In genomic region chr9:22117511-22118388, GRCh38 we compare ENCODE assay signal across 13 cellular contexts.
DNase-seq lines count a peak whose midpoint lies in the region; ATAC-seq and TF ChIP-seq lines count a peak whose summit lies in the region.
"Had no signal": no experiment of that assay in that cellular context is flagged by ENCODE, and none has a peak within 500 bp of the region (broad histone marks: within the 10 kb centered on the region; RNA-seq: fewer than 3 reads in every experiment).

No MANE protein-coding gene starts in this region.

- H3K4me1 ChIP-seq in HUES6 (ENCODE audit: control insufficient read depth, insufficient read depth, low read length) (peaks cover 20% of the 10 kb centered on the region), prostate gland (replicated peaks) (no peaks in the 10 kb centered on the region), thyroid gland (no peaks in the 10 kb centered on the region)

- TF ChIP-seq POLR2A in prostate gland (IDR thresholded peaks at IDR 0.05) (no peak), thyroid gland (IDR thresholded peaks at IDR 0.05) (no peak)

- H3K9me3 ChIP-seq in HUES6 (ENCODE audit: control insufficient read depth, insufficient read depth, low read depth, low read length) (no peaks in the 10 kb centered on the region; the same call in 1 of the 2 replicates), prostate gland (no peaks in the 10 kb centered on the region), thyroid gland (no peaks in the 10 kb centered on the region)

- H3K9ac ChIP-seq in HUES6 (ENCODE audit: low read length) = peak overlapping the region; percentile 16

- H3K27me3 ChIP-seq in HUES6 (ENCODE audit: control insufficient read depth, insufficient read depth, low read length) = no peaks in the 10 kb centered on the region
- H3K27me3 ChIP-seq in kidney epithelial cell (ENCODE audit: control insufficient read depth, insufficient read depth, low read length) = no peaks in the 10 kb centered on the region
- no peaks in the 10 kb centered on the region for H3K27me3 ChIP-seq in prostate gland (replicated peaks; ENCODE audit: insufficient read depth)
- no peaks in the 10 kb centered on the region for H3K27me3 ChIP-seq in thyroid gland

- H3K4me3 ChIP-seq in HUES6 (ENCODE audit: low read depth, low read length) (peak overlapping the region; percentile 12; the same call in 1 of the 2 replicates), kidney epithelial cell (ENCODE audit: low read depth, low read length) (no peak overlapping the region), skeletal muscle cell (ENCODE audit: low read depth, low read length) (no peak overlapping the region), prostate gland (no peak overlapping the region), thyroid gland (replicated peaks in 1 of 3) (no peak overlapping the region)

- H3K36me3 ChIP-seq in HUES6 (ENCODE audit: control insufficient read depth, insufficient read depth, low read length) (no peaks in the 10 kb centered on the region), kidney epithelial cell (ENCODE audit: control insufficient read depth, insufficient read depth, low read length) (no peaks in the 10 kb centered on the region), prostate gland (no peaks in the 10 kb centered on the region), thyroid gland (no peaks in the 10 kb centered on the region)

- DNase-seq in astrocyte of the hippocampus (ENCODE audit: low read depth, low spot score) = peak; percentile 76
- peak; percentile 56 for DNase-seq in kidney epithelial cell (ENCODE audit: low read depth)
- peak; percentile 35 for DNase-seq in skeletal muscle cell (ENCODE audit: low read depth)
- DNase-seq in prostate gland (ENCODE audit: low spot score) = no peak
- DNase-seq in thyroid gland = no peak
- no peak for DNase-seq in mesenteric fat pad (ENCODE audit: low spot score)
- DNase-seq: activated effector memory CD4-positive, alpha-beta T cell treated with anti-CD3 and anti-CD28 coated beads, Interleukin-2, amount 50 U/mL, for 16 hours; hypothalamus; NCI-H2081 treated with DMSO at 0.1 percent for 48 hours; stimulated activated CD4-positive, alpha-beta T cell treated with anti-CD3 and anti-CD28 coated beads, Interleukin-4, amount 100 ng/mL, for 1 hour; T-helper 2 cell had no signal

- intact Hi-C loops in prostate gland (cut with DNase I) (loop anchor here (10.0 kb wide), 1 partner anchor 303 kb away; no protein-coding TSS in a partner anchor), thyroid gland (cut with DNase I) (no loop called here)

- WGBS in prostate gland = 41% methylated on average over 9 of the region's 9 CpGs
- WGBS in thyroid gland, 2 donors = 58 to 61% methylated on average over 9 of the region's 9 CpGs

- no peak for ATAC-seq in HG02763 (IDR thresholded peaks at IDR 0.05; ENCODE audit: unreplicated experiment)

- H3K27ac ChIP-seq in HUES6 (ENCODE audit: low read depth, low read length) = peak overlapping the region; percentile 24; the same call in 1 of the 2 replicates
- H3K27ac ChIP-seq in prostate gland = no peak overlapping the region
- H3K27ac ChIP-seq in thyroid gland = no peak overlapping the region

- TF ChIP-seq CTCF in kidney epithelial cell (IDR thresholded peaks at IDR 0.05; ENCODE audit: insufficient read depth, low read length, poor library complexity, severe bottlenecking) (no peak), prostate gland (IDR thresholded peaks at IDR 0.05) (no peak), thyroid gland (IDR thresholded peaks at IDR 0.05) (no peak)

Comparison
In these comparisons a context has a peak if more than half of its experiments do, and no peak if none do; other contexts are left out.
1. DNase-seq: peak in astrocyte of the hippocampus (single experiment), kidney epithelial cell (single experiment) and skeletal muscle cell (single experiment); none in prostate gland (single experiment), thyroid gland (0 of 2) and mesenteric fat pad (single experiment).